ENCODE assay signal across 9 cellular contexts in genomic region chr19:12665281-12665573, GRCh38. TPM values are rescaled to one million over a fixed set of nuclear protein-coding genes. Genes with fewer than 3 reads are reported as not detected.
DNase-seq lines count a peak whose midpoint lies in the region; TF ChIP-seq lines count a peak whose summit lies in the region.
"Had no signal": no experiment of that assay in that cellular context is flagged by ENCODE, and none has a peak within 500 bp of the region (broad histone marks: within the 10 kb centered on the region; RNA-seq: fewer than 3 reads in every experiment).

No MANE protein-coding gene starts in this region.

- H3K4me3 Mint-ChIP-seq in activated naive CD4-positive, alpha-beta T cell treated with anti-CD3 and anti-CD28 coated beads for 36 hours = peak overlapping the region; percentile 95
- no peak overlapping the region for H3K4me3 Mint-ChIP-seq in chondrocyte (ENCODE audit: unreplicated experiment)

- H3K4me3 ChIP-seq in muscle layer of duodenum (ENCODE audit: low read depth in 1 of 2, low read length in 2 of 2) = peak overlapping the region; percentile 94 to 97

- intact Hi-C loops in activated naive CD4-positive, alpha-beta T cell treated with anti-CD3 and anti-CD28 coated beads for 36 hours (cut with micrococcal nuclease) = loop anchor here (1.0 to 10.0 kb wide), 4 partner anchors 16 to 573 kb away; partner anchors contain the start of genes DHPS and ZNF44

- TF ChIP-seq CTCF in chondrocyte (IDR thresholded peaks at IDR 0.05) = no peak

- H3K27ac Mint-ChIP-seq in activated naive CD4-positive, alpha-beta T cell treated with anti-CD3 and anti-CD28 coated beads for 36 hours = peak overlapping the region; percentile 93
- H3K27ac Mint-ChIP-seq in chondrocyte (ENCODE audit: unreplicated experiment) = no peak overlapping the region

- H3K27me3 Mint-ChIP-seq in activated naive CD4-positive, alpha-beta T cell treated with anti-CD3 and anti-CD28 coated beads for 36 hours (ENCODE audit: low read depth) = no peaks in the 10 kb centered on the region
- no peaks in the 10 kb centered on the region for H3K27me3 Mint-ChIP-seq in chondrocyte (ENCODE audit: low read depth)

- H3K4me1 Mint-ChIP-seq in activated naive CD4-positive, alpha-beta T cell treated with anti-CD3 and anti-CD28 coated beads for 36 hours (ENCODE audit: low read depth) = peaks cover 40% of the 10 kb centered on the region
- peaks cover 35% of the 10 kb centered on the region for H3K4me1 Mint-ChIP-seq in chondrocyte (ENCODE audit: low read depth)

- H3K27me3 ChIP-seq in muscle layer of duodenum (ENCODE audit: low read depth, low read length) = no peaks in the 10 kb centered on the region

- H3K27ac ChIP-seq in muscle layer of duodenum (ENCODE audit: low read length) = peak overlapping the region; percentile 56

- peaks cover 15 to 38% of the 10 kb centered on the region in 2 donors for H3K36me3 ChIP-seq in muscle layer of duodenum (ENCODE audit: control insufficient read depth in 1 of 2, insufficient read depth in 2 of 2, low read length in 2 of 2)

- peaks cover 14 to 37% of the 10 kb centered on the region in 2 donors for H3K4me1 ChIP-seq in muscle layer of duodenum (ENCODE audit: control insufficient read depth in 1 of 2, insufficient read depth in 2 of 2, low read length in 2 of 2)

- DNase-seq in CD1c-positive myeloid dendritic cell (ENCODE audit: extremely low spot score) (peak; percentile 94), NOMO-1 treated with dmso at 0.1 percent for 144 hours (lab: John Stamatoyannopoulos, UW; ENCODE audit: unreplicated experiment) (peak; percentile 89), cortex of kidney (lab: John Stamatoyannopoulos, UW) (no peak), ACHN (no peak), chondrocyte (ENCODE audit: low spot score) (no peak), NCI-H2171 treated with DMSO at 0.1 percent for 48 hours (lab: John Stamatoyannopoulos, UW) (no peak)
- peak; percentile 82 for DNase-seq in activated naive CD4-positive, alpha-beta T cell treated with anti-CD3 and anti-CD28 coated beads for 36 hours

- in situ Hi-C loops in ACHN (cut with HindIII; ENCODE audit: low pct_ligation_motif_present, low pct_unique_long_range_greater_than_20kb, low sequenced_read_pairs) = no loop called here

- H3K9me3 Mint-ChIP-seq in activated naive CD4-positive, alpha-beta T cell treated with anti-CD3 and anti-CD28 coated beads for 36 hours = no peaks in the 10 kb centered on the region
- no peaks in the 10 kb centered on the region for H3K9me3 Mint-ChIP-seq in chondrocyte (ENCODE audit: low read depth)

- H3K36me3 Mint-ChIP-seq in activated naive CD4-positive, alpha-beta T cell treated with anti-CD3 and anti-CD28 coated beads for 36 hours (ENCODE audit: low read depth) = peaks cover 45% of the 10 kb centered on the region
- H3K36me3 Mint-ChIP-seq in chondrocyte (ENCODE audit: low read depth) = peaks cover 10% of the 10 kb centered on the region

- no peaks in the 10 kb centered on the region for H3K9me3 ChIP-seq in muscle layer of duodenum (ENCODE audit: control insufficient read depth in 1 of 2, low read length in 2 of 2)

- CTCF ChIA-PET in activated naive CD4-positive, alpha-beta T cell treated with anti-CD3 and anti-CD28 coated beads for 36 hours (lab: Charles Lee) = interaction anchor here (0.8 to 4.8 kb wide), 3 partner anchors 13 to 92 kb away, joined by 3 to 27 read pairs (median 4); no protein-coding TSS in a partner anchor

RNA-seq across cellular contexts. Expression of gene MAN2B1, which starts 1.3 kb away (rescaled TPM):
- total RNA-seq in activated naive CD4-positive, alpha-beta T cell treated with anti-CD3 and anti-CD28 coated beads for 36 hours = 100 to 1,000 TPM; 120 to 131 TPM
- total RNA-seq in chondrocyte = 86.6 to 104 TPM (median 99.5 TPM) in 3 replicates

RNA-seq across cellular contexts. Expression of gene WDR83, which starts 1.4 kb away (rescaled TPM):
- 10 to 100 TPM; 14.9 to 16.2 TPM for total RNA-seq in activated naive CD4-positive, alpha-beta T cell treated with anti-CD3 and anti-CD28 coated beads for 36 hours
- 9.6 to 13.5 TPM (median 12.7 TPM) in 3 replicates for total RNA-seq in chondrocyte

RNA-seq across cellular contexts. Expression of gene DHPS, which starts 16.5 kb away (rescaled TPM):
- 100 to 1,000 TPM; 131 to 149 TPM for total RNA-seq in activated naive CD4-positive, alpha-beta T cell treated with anti-CD3 and anti-CD28 coated beads for 36 hours
- total RNA-seq in chondrocyte = 37.8 to 48.8 TPM (median 47.5 TPM) in 3 replicates

RNA-seq across cellular contexts. Expression of gene GNG14, which starts 22.6 kb away (rescaled TPM):
- not detected for total RNA-seq in activated naive CD4-positive, alpha-beta T cell treated with anti-CD3 and anti-CD28 coated beads for 36 hours
- not detected in 3 replicates for total RNA-seq in chondrocyte
- total RNA-seq: RPMI7951 had no signal

RNA-seq across cellular contexts. Expression of gene FBXW9, which starts 31.2 kb away (rescaled TPM):
- total RNA-seq in activated naive CD4-positive, alpha-beta T cell treated with anti-CD3 and anti-CD28 coated beads for 36 hours = 1 to 10 TPM; 7.2 to 8.7 TPM
- 5.0 to 11.7 TPM (median 5.2 TPM) in 3 replicates for total RNA-seq in chondrocyte

Comparison
In these comparisons a context has a peak if more than half of its experiments do, and no peak if none do; other contexts are left out.
1. DNase-seq: peak in CD1c-positive myeloid dendritic cell (single experiment), NOMO-1 treated with dmso at 0.1 percent for 144 hours (single experiment) and activated naive CD4-positive, alpha-beta T cell treated with anti-CD3 and anti-CD28 coated beads for 36 hours (single experiment); none in cortex of kidney (single experiment), ACHN (single experiment), chondrocyte (single experiment) and NCI-H2171 treated with DMSO at 0.1 percent for 48 hours (single experiment).